Comparison of ENCODE assay signal across 27 cellular contexts in genomic region chr14:87059060-87059827, GRCh38.
"Had no signal": no experiment of that assay in that cellular context is flagged by ENCODE, and none has a peak within 500 bp of the region (broad histone marks: within the 10 kb centered on the region; RNA-seq: fewer than 3 reads in every experiment).

No MANE protein-coding gene starts in this region.

- H3K27me3 Mint-ChIP-seq: activated CD4-positive, alpha-beta memory T cell treated with anti-CD3 and anti-CD28 coated beads, Interleukin-2, amount 10 ng/mL, durations not matched to agents 7 days and 5 days; activated CD4-positive, alpha-beta T cell treated with anti-CD3 and anti-CD28 coated beads, Interleukin-2, amount 10 ng/mL, durations not matched to agents 24 days and 14 days; activated naive CD4-positive, alpha-beta T cell treated with anti-CD3 and anti-CD28 coated beads, Interleukin-2, amount 50 U/mL, for 24 hours; activated naive CD8-positive, alpha-beta T cell treated with anti-CD3 and anti-CD28 coated beads, Interleukin-2, amount 50 U/mL, for 24 hours; activated T-helper 17 cell treated with anti-CD3 and anti-CD28 coated beads, Interleukin-2, amount 50 U/mL, for 72 hours; stimulated activated naive CD8-positive, alpha-beta T cell treated with anti-CD3 and anti-CD28 coated beads, Interleukin-15, Interleukin-2, amounts not matched to agents 100 ng/mL and 50 ng/mL, for 24 hours; type B pancreatic cell had no signal

- DNase-seq: activated CD4-positive, alpha-beta memory T cell treated with anti-CD3 and anti-CD28 coated beads, Interleukin-2, amount 10 ng/mL, durations not matched to agents 7 days and 5 days; activated CD4-positive, alpha-beta T cell treated with anti-CD3 and anti-CD28 coated beads, Interleukin-2, amount 10 ng/mL, durations not matched to agents 24 days and 14 days; activated naive CD8-positive, alpha-beta T cell treated with anti-CD3 and anti-CD28 coated beads, Interleukin-2, amount 50 U/mL, for 24 hours; activated T-cell treated with anti-CD3 and anti-CD28 coated beads, Interleukin-2, amount 50 U/mL, for 4 hours; caudate nucleus; glutamatergic neuron; left lung; lower lobe of right lung; mesendoderm; natural killer cell; occipital lobe; posterior cingulate gyrus; sigmoid colon; small intestine; stimulated activated CD4-positive, alpha-beta T cell treated with anti-CD3 and anti-CD28 coated beads, Interleukin-4, amount 100 ng/mL, for 24 hours; T-helper 1 cell had no signal

- H3K9me3 Mint-ChIP-seq: activated CD4-positive, alpha-beta T cell treated with anti-CD3 and anti-CD28 coated beads, Interleukin-2, amount 10 ng/mL, durations not matched to agents 24 days and 14 days; neural progenitor cell; stimulated activated naive CD8-positive, alpha-beta T cell treated with anti-CD3 and anti-CD28 coated beads, Interleukin-15, Interleukin-2, amounts not matched to agents 100 ng/mL and 50 ng/mL, for 24 hours; type B pancreatic cell had no signal

- ATAC-seq: activated CD4-positive, CD25-positive, alpha-beta regulatory T cell treated with anti-CD3 and anti-CD28 coated beads, Interleukin-2, amount 50 U/mL, for 24 hours; activated naive CD8-positive, alpha-beta T cell treated with anti-CD3 and anti-CD28 coated beads, Interleukin-2, amount 50 U/mL, for 24 hours; activated T-cell treated with anti-CD3 and anti-CD28 coated beads, Interleukin-2, amount 50 U/mL, for 4 hours; activated T-helper 17 cell treated with anti-CD3 and anti-CD28 coated beads, Interleukin-2, amount 50 U/mL, for 72 hours; left lung; natural killer cell; stimulated activated effector memory CD8-positive, alpha-beta T cell treated with anti-CD3 and anti-CD28 coated beads, Interleukin-12 subunit alpha, Interleukin-12 subunit beta, amount 100 ng/mL, for 72 hours had no signal

- H2AFZ ChIP-seq: neural progenitor cell had no signal

- H3K4me2 ChIP-seq: neural progenitor cell had no signal

- H3K4me3 ChIP-seq: esophagus muscularis mucosa, left lung, lower lobe of right lung, neural progenitor cell, sigmoid colon, thoracic aorta, vagina had no signal

- H3K9ac ChIP-seq: neural progenitor cell had no signal

- H3K36me3 ChIP-seq: esophagus muscularis mucosa, left lung, lower lobe of right lung, neural progenitor cell, sigmoid colon, thoracic aorta, vagina had no signal

- H3K27ac ChIP-seq: esophagus muscularis mucosa, left lung, lower lobe of right lung, neural progenitor cell, thoracic aorta, vagina, VCaP had no signal

- H3K4me1 ChIP-seq: esophagus muscularis mucosa, left lung, lower lobe of right lung, neural progenitor cell, vagina had no signal

- H3K27me3 ChIP-seq: esophagus muscularis mucosa, left lung, neural progenitor cell, sigmoid colon, vagina had no signal

- H3K4me3 Mint-ChIP-seq: activated CD4-positive, alpha-beta memory T cell treated with anti-CD3 and anti-CD28 coated beads, Interleukin-2, amount 10 ng/mL, durations not matched to agents 7 days and 5 days; activated CD4-positive, alpha-beta T cell treated with anti-CD3 and anti-CD28 coated beads, Interleukin-2, amount 10 ng/mL, durations not matched to agents 24 days and 14 days; activated naive CD4-positive, alpha-beta T cell treated with anti-CD3 and anti-CD28 coated beads, Interleukin-2, amount 50 U/mL, for 24 hours; activated naive CD8-positive, alpha-beta T cell treated with anti-CD3 and anti-CD28 coated beads, Interleukin-2, amount 50 U/mL, for 24 hours; activated T-cell treated with anti-CD3 and anti-CD28 coated beads, Interleukin-2, amount 50 U/mL, for 4 hours; activated T-helper 17 cell treated with anti-CD3 and anti-CD28 coated beads, Interleukin-2, amount 50 U/mL, for 72 hours; natural killer cell; neural progenitor cell; stimulated activated effector memory CD8-positive, alpha-beta T cell treated with anti-CD3 and anti-CD28 coated beads, Interleukin-12 subunit alpha, Interleukin-12 subunit beta, amount 100 ng/mL, for 72 hours; stimulated activated naive CD8-positive, alpha-beta T cell treated with anti-CD3 and anti-CD28 coated beads, Interleukin-15, Interleukin-2, amounts not matched to agents 100 ng/mL and 50 ng/mL, for 24 hours; type B pancreatic cell had no signal

- H3K27ac Mint-ChIP-seq: activated CD4-positive, alpha-beta memory T cell treated with anti-CD3 and anti-CD28 coated beads, Interleukin-2, amount 10 ng/mL, durations not matched to agents 7 days and 5 days; activated CD4-positive, alpha-beta T cell treated with anti-CD3 and anti-CD28 coated beads, Interleukin-2, amount 10 ng/mL, durations not matched to agents 24 days and 14 days; activated naive CD4-positive, alpha-beta T cell treated with anti-CD3 and anti-CD28 coated beads, Interleukin-2, amount 50 U/mL, for 24 hours; activated naive CD8-positive, alpha-beta T cell treated with anti-CD3 and anti-CD28 coated beads, Interleukin-2, amount 50 U/mL, for 24 hours; activated T-helper 17 cell treated with anti-CD3 and anti-CD28 coated beads, Interleukin-2, amount 50 U/mL, for 72 hours; natural killer cell; neural progenitor cell; stimulated activated effector memory CD8-positive, alpha-beta T cell treated with anti-CD3 and anti-CD28 coated beads, Interleukin-12 subunit alpha, Interleukin-12 subunit beta, amount 100 ng/mL, for 72 hours; stimulated activated naive CD8-positive, alpha-beta T cell treated with anti-CD3 and anti-CD28 coated beads, Interleukin-15, Interleukin-2, amounts not matched to agents 100 ng/mL and 50 ng/mL, for 24 hours; type B pancreatic cell had no signal

- H3K36me3 Mint-ChIP-seq: activated naive CD4-positive, alpha-beta T cell treated with anti-CD3 and anti-CD28 coated beads, Interleukin-2, amount 50 U/mL, for 24 hours; natural killer cell; neural progenitor cell; stimulated activated effector memory CD8-positive, alpha-beta T cell treated with anti-CD3 and anti-CD28 coated beads, Interleukin-12 subunit alpha, Interleukin-12 subunit beta, amount 100 ng/mL, for 72 hours; type B pancreatic cell had no signal

- H3K4me1 Mint-ChIP-seq: activated CD4-positive, alpha-beta memory T cell treated with anti-CD3 and anti-CD28 coated beads, Interleukin-2, amount 10 ng/mL, durations not matched to agents 7 days and 5 days; activated CD4-positive, alpha-beta T cell treated with anti-CD3 and anti-CD28 coated beads, Interleukin-2, amount 10 ng/mL, durations not matched to agents 24 days and 14 days; activated naive CD4-positive, alpha-beta T cell treated with anti-CD3 and anti-CD28 coated beads, Interleukin-2, amount 50 U/mL, for 24 hours; activated naive CD8-positive, alpha-beta T cell treated with anti-CD3 and anti-CD28 coated beads, Interleukin-2, amount 50 U/mL, for 24 hours; activated T-helper 17 cell treated with anti-CD3 and anti-CD28 coated beads, Interleukin-2, amount 50 U/mL, for 72 hours; natural killer cell; neural progenitor cell; stimulated activated effector memory CD8-positive, alpha-beta T cell treated with anti-CD3 and anti-CD28 coated beads, Interleukin-12 subunit alpha, Interleukin-12 subunit beta, amount 100 ng/mL, for 72 hours had no signal

- H3K9me3 ChIP-seq: esophagus muscularis mucosa, left lung, lower lobe of right lung, sigmoid colon, thoracic aorta, vagina had no signal
